Comparison of ENCODE assay signal across 1 cellular context in the genomic region with DNA sequence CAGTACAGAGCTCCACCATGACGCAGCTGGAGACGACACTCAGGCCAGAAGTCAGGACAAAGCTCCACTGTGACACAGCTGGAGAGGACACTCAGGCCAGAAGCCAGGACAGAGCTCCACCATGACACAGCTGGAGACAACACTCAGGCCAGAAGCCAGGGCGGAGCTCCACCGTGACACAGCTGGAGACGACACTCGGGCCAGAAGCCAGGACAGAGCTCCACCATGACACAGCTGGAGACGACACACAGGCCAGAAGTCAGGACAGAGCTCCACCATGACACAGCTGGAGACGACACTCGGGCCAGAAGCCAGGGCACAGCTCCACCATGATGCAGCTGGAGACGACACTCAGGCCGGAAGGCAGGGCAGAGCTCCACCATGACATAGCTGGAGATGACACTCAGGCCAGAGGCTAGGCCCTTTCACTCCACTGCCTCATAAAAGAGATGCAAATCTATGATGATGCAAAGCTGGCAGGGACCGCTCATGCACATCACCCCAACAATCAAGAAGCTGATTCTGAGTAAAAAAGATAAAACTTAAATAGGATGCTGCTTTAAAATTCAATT.
TF ChIP-seq lines count a peak whose summit lies in the region.

No MANE protein-coding gene starts in this region.

TF ChIP-seq in H1, 55 proteins besides CTCF, POLR2A, EP300 and RAD21:
- no peak for TF ChIP-seq TEAD4 (IDR thresholded peaks at IDR 0.05; ENCODE audit: low read depth, low read length)
- TF ChIP-seq FOSL1 (IDR thresholded peaks at IDR 0.05; ENCODE audit: insufficient read depth, low read depth, low read length): no peak
- no peak for TF ChIP-seq EGR1 (IDR thresholded peaks at IDR 0.05; ENCODE audit: borderline replicate concordance, low read depth, low read length)
- TF ChIP-seq HDAC2 (IDR thresholded peaks at IDR 0.05; ENCODE audit: borderline replicate concordance in 1 of 2, low read depth in 2 of 2, low read length in 2 of 2): no peak
- no peak for TF ChIP-seq BACH1 (IDR thresholded peaks at IDR 0.05; ENCODE audit: low read length)
- TF ChIP-seq, protein P1, sequence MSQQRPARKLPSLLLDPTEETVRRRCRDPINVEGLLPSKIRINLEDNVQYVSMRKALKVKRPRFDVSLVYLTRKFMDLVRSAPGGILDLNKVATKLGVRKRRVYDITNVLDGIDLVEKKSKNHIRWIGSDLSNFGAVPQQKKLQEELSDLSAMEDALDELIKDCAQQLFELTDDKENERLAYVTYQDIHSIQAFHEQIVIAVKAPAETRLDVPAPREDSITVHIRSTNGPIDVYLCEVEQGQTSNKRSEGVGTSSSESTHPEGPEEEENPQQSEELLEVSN (IDR thresholded peaks at IDR 0.05): no peak
- no peak for TF ChIP-seq TAF7 (optimal IDR thresholded peaks at IDR 0.05; ENCODE audit: borderline replicate concordance, low read depth, low read length)
- TF ChIP-seq TBP (IDR thresholded peaks at IDR 0.05; ENCODE audit: low read depth, low read length): no peak
- TF ChIP-seq, protein P2, sequence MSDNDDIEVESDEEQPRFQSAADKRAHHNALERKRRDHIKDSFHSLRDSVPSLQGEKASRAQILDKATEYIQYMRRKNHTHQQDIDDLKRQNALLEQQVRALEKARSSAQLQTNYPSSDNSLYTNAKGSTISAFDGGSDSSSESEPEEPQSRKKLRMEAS (IDR thresholded peaks at IDR 0.05): no peak
- TF ChIP-seq CHD2 (IDR thresholded peaks at IDR 0.05; ENCODE audit: low read length): no peak
- no peak for TF ChIP-seq SIN3A (conservative IDR thresholded peaks at IDR 0.05 in 1 of 2, IDR thresholded peaks at IDR 0.05 in 1 of 2; ENCODE audit: low read depth in 1 of 2, low read length in 2 of 2)
- TF ChIP-seq, protein P3, sequence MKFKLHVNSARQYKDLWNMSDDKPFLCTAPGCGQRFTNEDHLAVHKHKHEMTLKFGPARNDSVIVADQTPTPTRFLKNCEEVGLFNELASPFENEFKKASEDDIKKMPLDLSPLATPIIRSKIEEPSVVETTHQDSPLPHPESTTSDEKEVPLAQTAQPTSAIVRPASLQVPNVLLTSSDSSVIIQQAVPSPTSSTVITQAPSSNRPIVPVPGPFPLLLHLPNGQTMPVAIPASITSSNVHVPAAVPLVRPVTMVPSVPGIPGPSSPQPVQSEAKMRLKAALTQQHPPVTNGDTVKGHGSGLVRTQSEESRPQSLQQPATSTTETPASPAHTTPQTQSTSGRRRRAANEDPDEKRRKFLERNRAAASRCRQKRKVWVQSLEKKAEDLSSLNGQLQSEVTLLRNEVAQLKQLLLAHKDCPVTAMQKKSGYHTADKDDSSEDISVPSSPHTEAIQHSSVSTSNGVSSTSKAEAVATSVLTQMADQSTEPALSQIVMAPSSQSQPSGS (IDR thresholded peaks at IDR 0.05; ENCODE audit: low read length): no peak
